7 cellular contexts compared by ENCODE assay signal in genomic region chr21:27872411-27872810, GRCh38.
A peak's percentile ranks its signal among the peaks of the same experiment; 100 is the strongest.
DNase-seq lines count a peak whose midpoint lies in the region; ATAC-seq and TF ChIP-seq lines count a peak whose summit lies in the region.
"Not testable (repeated sequence)": the region's sequence is repeated elsewhere in the genome, so short reads cannot be mapped to it uniquely, and the experiment has no call there.

No MANE protein-coding gene starts in this region.

- H3K27ac ChIP-seq in epithelial cell of prostate (peak overlapping the region; percentile 47), psoas muscle (peak overlapping the region; percentile 16)
- not testable (repeated sequence) for H3K27ac ChIP-seq in foreskin keratinocyte

- not testable (repeated sequence) for H3K4me1 ChIP-seq in foreskin keratinocyte, psoas muscle

- H3K27me3 ChIP-seq in MG63; foreskin keratinocyte; psoas muscle (ENCODE audit: insufficient read depth in 3 of 3, low read length in 2 of 3): not testable (repeated sequence)

- H3K9me3 ChIP-seq in MG63, psoas muscle: not testable (repeated sequence)

- not testable (repeated sequence) for H3K36me3 ChIP-seq in MG63; psoas muscle (ENCODE audit: insufficient read depth in 1 of 2, low read depth in 1 of 2)

- intact Hi-C loops in psoas muscle (cut with DNase I): not testable (repeated sequence)

- WGBS in psoas muscle, 3 donors: 13 to 53% (median 30%) methylated on average over 2 of the region's 2 CpGs

- not testable (repeated sequence) for TF ChIP-seq CTCF in foreskin keratinocyte (conservative IDR thresholded peaks at IDR 0.05); psoas muscle (IDR thresholded peaks at IDR 0.05)

- H3K4me3 ChIP-seq in MG63, psoas muscle: not testable (repeated sequence)

- not testable (repeated sequence) for ATAC-seq in foreskin keratinocyte, psoas muscle

- DNase-seq in EH (ENCODE audit: low read depth): peak; percentile 4
- DNase-seq in HT-29 (ENCODE audit: low spot score): peak; percentile 32
- peak; percentile 41 for DNase-seq in MG63
- DNase-seq in astrocyte of the hippocampus (ENCODE audit: low read depth, low spot score): peak; percentile 2
- peak; percentile 88 for DNase-seq in epithelial cell of prostate (ENCODE audit: low read depth, low spot score)
- peak; percentile 80 to 85 for DNase-seq in foreskin keratinocyte
- not testable (repeated sequence) for DNase-seq in psoas muscle
